Comparison of ENCODE assay signal across 11 cellular contexts in genomic region chr12:106127289-106128126, GRCh38. TPM values are rescaled to one million over a fixed set of nuclear protein-coding genes. Genes with fewer than 3 reads are reported as not detected.
DNase-seq lines count a peak whose midpoint lies in the region; ATAC-seq, FAIRE-seq and TF ChIP-seq lines count a peak whose summit lies in the region.
"Had no signal": no experiment of that assay in that cellular context is flagged by ENCODE, and none has a peak within 500 bp of the region (broad histone marks: within the 10 kb centered on the region; RNA-seq: fewer than 3 reads in every experiment).

No MANE protein-coding gene starts in this region.

- H3K4me2 ChIP-seq in K562 (ENCODE audit: insufficient read depth, low read length), result no peak overlapping the region
- no peak overlapping the region for H3K4me2 ChIP-seq in HepG2 (ENCODE audit: low read depth, low read length)

- DNase-seq in DMS 273 (lab: John Stamatoyannopoulos, UW; ENCODE audit: unreplicated experiment) (peak; percentile 11), DMS 273 treated with DMSO at 0.1 percent for 48 hours (lab: John Stamatoyannopoulos, UW) (no peak), K562 (ENCODE audit: extremely low read depth in 1 of 4, low spot score in 3 of 4) (no peak), HepG2 (ENCODE audit: low spot score) (peak; percentile 43), tibial artery (no peak), NCI-H774 (lab: John Stamatoyannopoulos, UW) (no peak)
- DNase-seq in activated naive CD4-positive, alpha-beta T cell treated with anti-CD3 and anti-CD28 coated beads, Interleukin-2, amount 50 U/mL, for 16 hours, result no peak
- DNase-seq in activated CD4-positive, alpha-beta T cell treated with anti-CD3 and anti-CD28 coated beads, Interleukin-2, amount 10 ng/mL, durations not matched to agents 7 days and 5 days, result no peak
- DNase-seq: body of pancreas, NCI-H2081 had no signal

- no peaks in the 10 kb centered on the region for H3K9me3 Mint-ChIP-seq in activated CD4-positive, alpha-beta T cell treated with anti-CD3 and anti-CD28 coated beads, Interleukin-2, amount 10 ng/mL, durations not matched to agents 7 days and 5 days

- intact Hi-C loops in K562 (cut with micrococcal nuclease) (no loop called here), HepG2 (cut with micrococcal nuclease; ENCODE audit: unreplicated experiment) (no loop called here), tibial artery (cut with DNase I; ENCODE audit: low total_unique reads) (no loop called here)

- no peak overlapping the region for H3K4me3 Mint-ChIP-seq in activated CD4-positive, alpha-beta T cell treated with anti-CD3 and anti-CD28 coated beads, Interleukin-2, amount 10 ng/mL, durations not matched to agents 7 days and 5 days

- CTCF ChIA-PET in K562 (lab: Yijun Ruan, JAX; ENCODE audit: low intra/inter-chr PET ratio), result no interaction called here
- CTCF ChIA-PET in HepG2 (lab: Yijun Ruan, JAX; ENCODE audit: low intra/inter-chr PET ratio, low total read pairs), result no interaction called here
- CTCF ChIA-PET in activated CD4-positive, alpha-beta T cell treated with anti-CD3 and anti-CD28 coated beads, Interleukin-2, amount 10 ng/mL, durations not matched to agents 7 days and 5 days (lab: Charles Lee), result interaction anchor here (1.0 kb wide), 1 partner anchor 10 kb away, joined by 3 read pairs; no protein-coding TSS in a partner anchor

- TF ChIP-seq RAD21 in K562 (CRISPR knock-in tag; conservative IDR thresholded peaks at IDR 0.05 in 1 of 2, IDR thresholded peaks at IDR 0.05 in 1 of 2) (no peak), HepG2 (CRISPR knock-in tag; IDR thresholded peaks at IDR 0.05) (no peak)

- H2AFZ ChIP-seq in K562 (ENCODE audit: low read depth, low read length), result no peak overlapping the region
- H2AFZ ChIP-seq in HepG2 (ENCODE audit: low read length), result no peak overlapping the region

- H3K79me2 ChIP-seq in K562 (ENCODE audit: control insufficient read depth, insufficient read depth, low read length), result no peaks in the 10 kb centered on the region
- no peaks in the 10 kb centered on the region for H3K79me2 ChIP-seq in HepG2 (ENCODE audit: insufficient read depth, low read length)

- H3K4me3 ChIP-seq in K562 (no peak overlapping the region), HepG2 (replicated peaks in 1 of 3; ENCODE audit: insufficient read depth in 1 of 3, low read depth in 2 of 3, low read length in 3 of 3) (no peak overlapping the region), tibial artery (no peak overlapping the region)
- H3K4me3 ChIP-seq: body of pancreas had no signal

- H3K27ac ChIP-seq in K562 (ENCODE audit: extremely low read depth, low read depth, low read length), result no peak overlapping the region
- no peak overlapping the region for H3K27ac ChIP-seq in HepG2 (ENCODE audit: extremely low read length, insufficient read depth, low read length)
- H3K27ac ChIP-seq in tibial artery, result peak overlapping the region; percentile 84 to 98
- H3K27ac ChIP-seq: 22Rv1, body of pancreas had no signal

- H3K9ac ChIP-seq in K562 (ENCODE audit: insufficient read depth in 1 of 2, low read depth in 2 of 2, low read length in 2 of 2) (no peak overlapping the region), HepG2 (ENCODE audit: insufficient read depth, low read depth, low read length) (no peak overlapping the region)

- no peaks in the 10 kb centered on the region for H3K9me3 ChIP-seq in K562 (replicated peaks; ENCODE audit: control insufficient read depth, insufficient read depth, low read depth, low read length)
- no peaks in the 10 kb centered on the region for H3K9me3 ChIP-seq in HepG2 (ENCODE audit: low read length)
- H3K9me3 ChIP-seq in tibial artery, result no peaks in the 10 kb centered on the region
- H3K9me3 ChIP-seq: body of pancreas had no signal

- peaks cover 9% of the 10 kb centered on the region for H3K27me3 Mint-ChIP-seq in activated CD4-positive, alpha-beta T cell treated with anti-CD3 and anti-CD28 coated beads, Interleukin-2, amount 10 ng/mL, durations not matched to agents 7 days and 5 days

- TF ChIP-seq POLR2A in K562 (conservative IDR thresholded peaks at IDR 0.05), result no peak
- no peak for TF ChIP-seq POLR2A in HepG2 (IDR thresholded peaks at IDR 0.05; ENCODE audit: insufficient read depth in 1 of 2, low read depth in 2 of 2, low read length in 2 of 2)

- no peaks in the 10 kb centered on the region for H3K4me1 ChIP-seq in K562 (replicated peaks in 1 of 2; ENCODE audit: control insufficient read depth in 2 of 2, insufficient read depth in 2 of 2, low read length in 2 of 2)
- peaks cover 80% of the 10 kb centered on the region for H3K4me1 ChIP-seq in HepG2 (ENCODE audit: insufficient read depth, low read length)
- H3K4me1 ChIP-seq in tibial artery, result peaks cover 5 to 100% (median 76%) of the 10 kb centered on the region in 4 donors

- H4K20me1 ChIP-seq in K562 (replicated peaks; ENCODE audit: control insufficient read depth, insufficient read depth, low read length) (no peaks in the 10 kb centered on the region), HepG2 (ENCODE audit: insufficient read depth, low read length) (no peaks in the 10 kb centered on the region)

- no peaks in the 10 kb centered on the region for H3K36me3 ChIP-seq in K562 (ENCODE audit: control insufficient read depth, insufficient read depth, low read length)
- H3K36me3 ChIP-seq in HepG2 (replicated peaks in 1 of 2; ENCODE audit: control insufficient read depth in 1 of 2, insufficient read depth in 2 of 2, low read length in 2 of 2), result no peaks in the 10 kb centered on the region
- no peaks in the 10 kb centered on the region for H3K36me3 ChIP-seq in tibial artery

- BruUV-seq in K562 (replicated peaks; lab: Mats Ljungman, UMichigan) (no TSS peak), HepG2 (replicated peaks; lab: Mats Ljungman, UMichigan) (no TSS peak)

- ATAC-seq in K562 (0 out of 3 replicates have a peak, but pooled peaks have one; percentile 35), HepG2 (peak; percentile 17; the same call in 2 of the 3 replicates)
- ATAC-seq: body of pancreas had no signal

- peaks cover 8 to 18% of the 10 kb centered on the region in 2 experiments; a peak in 3 of 5 replicates for H3K27me3 ChIP-seq in K562 (ENCODE audit: control insufficient read depth in 2 of 2, insufficient read depth in 2 of 2, low read length in 2 of 2)
- no peaks in the 10 kb centered on the region for H3K27me3 ChIP-seq in HepG2 (ENCODE audit: control insufficient read depth in 1 of 2, insufficient read depth in 2 of 2, low read length in 2 of 2)
- H3K27me3 ChIP-seq in tibial artery, result no peaks in the 10 kb centered on the region
- H3K27me3 ChIP-seq: body of pancreas had no signal

- H3K4me1 Mint-ChIP-seq in activated CD4-positive, alpha-beta T cell treated with anti-CD3 and anti-CD28 coated beads, Interleukin-2, amount 10 ng/mL, durations not matched to agents 7 days and 5 days, result no peaks in the 10 kb centered on the region

- H3K36me3 Mint-ChIP-seq in activated CD4-positive, alpha-beta T cell treated with anti-CD3 and anti-CD28 coated beads, Interleukin-2, amount 10 ng/mL, durations not matched to agents 7 days and 5 days (ENCODE audit: low read depth), result no peaks in the 10 kb centered on the region

- no peak for TF ChIP-seq EP300 in K562 (IDR thresholded peaks at IDR 0.05; ENCODE audit: low read length)
- no peak for TF ChIP-seq EP300 in HepG2 (IDR thresholded peaks at IDR 0.05; ENCODE audit: low read depth in 2 of 2, low read length in 2 of 2)
- no peak for TF ChIP-seq EP300 in HepG2 (CRISPR knock-in tag; IDR thresholded peaks at IDR 0.05; ENCODE audit: borderline replicate concordance)

- no peak overlapping the region for H3K27ac Mint-ChIP-seq in activated CD4-positive, alpha-beta T cell treated with anti-CD3 and anti-CD28 coated beads, Interleukin-2, amount 10 ng/mL, durations not matched to agents 7 days and 5 days

- TF ChIP-seq CTCF in K562 (IDR thresholded peaks at IDR 0.05 in 2 of 3, conservative IDR thresholded peaks at IDR 0.05 in 1 of 3; ENCODE audit: insufficient read depth in 2 of 3, low read depth in 1 of 3, low read length in 3 of 3) (no peak), HepG2 (CRISPR knock-in tag; IDR thresholded peaks at IDR 0.05) (no peak), tibial artery (IDR thresholded peaks at IDR 0.05) (peak in 1 of 2 experiments; percentile 18)

- H3K9me1 ChIP-seq in K562 (ENCODE audit: control insufficient read depth, insufficient read depth, low read length), result no peaks in the 10 kb centered on the region

- no peak for FAIRE-seq in K562 (lab: Jason Lieb, UNC)
- peak; percentile 39 for FAIRE-seq in HepG2 (lab: Jason Lieb, UNC)

- in situ Hi-C loops in K562 (cut with MboI), result no loop called here
- in situ Hi-C loops in HepG2 (cut with HindIII; ENCODE audit: extremely low pct_ligation_motif_present, low pct_unique_long_range_greater_than_20kb), result no loop called here

- POLR2A ChIA-PET in K562 (lab: Yijun Ruan, JAX) (no interaction called here), HepG2 (lab: Yijun Ruan, JAX) (interaction anchor here (1.0 to 1.2 kb wide), 2 partner anchors 10 to 20 kb away, joined by 3 read pairs; no protein-coding TSS in a partner anchor)
- POLR2A ChIA-PET in activated CD4-positive, alpha-beta T cell treated with anti-CD3 and anti-CD28 coated beads, Interleukin-2, amount 10 ng/mL, durations not matched to agents 7 days and 5 days (lab: Charles Lee), result no interaction called here

- WGBS in K562 (ENCODE audit: insufficient coverage, low coverage, missing lambda C conversion rate), result 0% methylated on average over 11 of the region's 11 CpGs
- WGBS in HepG2 (ENCODE audit: low lambda C conversion rate), result 82% methylated on average over 11 of the region's 11 CpGs

RNA-seq across cellular contexts. Expression of gene NUAK1, which starts 11.2 kb away (rescaled TPM):
- not detected in 2 replicates for total RNA-seq in K562 (2011; cell fraction: chromatin; rRNA removed; ENCODE audit: low replicate concordance)
- total RNA-seq in K562 (2011; cell fraction: nucleolus; rRNA removed), result not detected in 2 replicates
- total RNA-seq in K562 (2011; cell fraction: nucleoplasm; rRNA removed), result not detected in 2 replicates
- total RNA-seq in K562 (2014; rRNA removed) (not detected in 2 replicates), K562 (2014; rRNA removed; fragmentation: Illumina TruSeq; extraction: Trizol) (not detected in 2 replicates), K562 (2015; rRNA removed; fragmentation: Illumina TruSeq; extraction: Trizol) (not detected in 2 replicates), K562 (2021) (0.02 TPM in 2 replicates), HepG2 (2016; rRNA removed; fragmentation: Illumina TruSeq; extraction: Trizol) (1.9 and 2.0 TPM in 2 replicates)
- polyA plus RNA-seq in K562 (2011; rRNA removed) (not detected in 2 replicates), K562 (2014; fragmentation: Illumina TruSeq; extraction: Trizol) (not detected in 2 replicates), K562 (2014; fragmentation: Nextera tagmentation; extraction: Ambion mirVana) (not detected), K562 (2014; rRNA removed) (not detected in 2 replicates), HepG2 (2011; rRNA removed) (0.74 and 1.7 TPM in 2 replicates)
- 0.22 TPM in 1 of 2 replicates, not detected in the other for polyA plus RNA-seq in K562 (2011; cell fraction: cytosol; rRNA removed)
- not detected in 2 replicates for polyA plus RNA-seq in K562 (2011; cell fraction: nucleus; rRNA removed)
- not detected in 2 replicates for polyA plus RNA-seq in K562 (2012)
- not detected in 2 replicates for polyA minus RNA-seq in K562 (2011; rRNA and poly(A)+ RNA removed)
- not detected in 2 replicates for polyA minus RNA-seq in K562 (2011; cell fraction: cytosol; rRNA and poly(A)+ RNA removed)
- not detected in 2 replicates for polyA minus RNA-seq in K562 (2011; cell fraction: nucleus; rRNA and poly(A)+ RNA removed)
- total RNA-seq in HepG2 (2016; cell fraction: cytosol; rRNA removed; fragmentation: Illumina TruSeq; extraction: Trizol; ENCODE audit: low read depth), result 0.20 and 1.1 TPM in 2 replicates
- total RNA-seq in HepG2 (2016; cell fraction: insoluble cytoplasmic fraction; rRNA removed; fragmentation: Illumina TruSeq; extraction: Trizol), result 1.7 and 2.1 TPM in 2 replicates
- total RNA-seq in HepG2 (2016; cell fraction: membrane; rRNA removed; fragmentation: Illumina TruSeq; extraction: Trizol), result 1.1 and 1.8 TPM in 2 replicates
- 1.8 and 1.9 TPM in 2 replicates for total RNA-seq in HepG2 (2016; cell fraction: nucleus; rRNA removed; fragmentation: Illumina TruSeq; extraction: Trizol)
- polyA plus RNA-seq in HepG2 (2011; cell fraction: cytosol; rRNA removed), result 0.79 and 1.2 TPM in 2 replicates
- polyA plus RNA-seq in HepG2 (2011; cell fraction: nucleus; rRNA removed), result 0.69 and 1.3 TPM in 2 replicates
- polyA plus RNA-seq in HepG2 (2012), result 0.40 and 1.4 TPM in 2 replicates
- 0.08 and 0.11 TPM in 2 replicates for polyA plus RNA-seq in HepG2 (2016; cell fraction: cytosol; fragmentation: Illumina TruSeq; extraction: Trizol; ENCODE audit: low read depth)
- polyA plus RNA-seq in HepG2 (2016; cell fraction: insoluble cytoplasmic fraction; fragmentation: Illumina TruSeq; extraction: Trizol; ENCODE audit: low read depth), result 1.7 TPM in 2 replicates
- polyA plus RNA-seq in HepG2 (2016; cell fraction: membrane; fragmentation: Illumina TruSeq; extraction: Trizol; ENCODE audit: low read depth), result 0.32 and 0.37 TPM in 2 replicates
- polyA plus RNA-seq in HepG2 (2016; cell fraction: nucleus; fragmentation: Illumina TruSeq; extraction: Trizol; ENCODE audit: insufficient read depth, low read depth), result 1.9 TPM in 2 replicates
- 2.5 and 4.9 TPM in 2 replicates for polyA minus RNA-seq in HepG2 (2011; rRNA and poly(A)+ RNA removed; ENCODE audit: low replicate concordance)
- 0.89 and 1.6 TPM in 2 replicates for polyA minus RNA-seq in HepG2 (2011; cell fraction: cytosol; rRNA and poly(A)+ RNA removed)
- 1.6 and 2.3 TPM in 2 replicates for polyA minus RNA-seq in HepG2 (2011; cell fraction: nucleus; rRNA and poly(A)+ RNA removed)
- not detected for total RNA-seq in activated CD4-positive, alpha-beta T cell treated with anti-CD3 and anti-CD28 coated beads, Interleukin-2, amount 10 ng/mL, durations not matched to agents 7 days and 5 days

Comparison
In these comparisons a context has a peak if more than half of its experiments do, and no peak if none do; other contexts are left out.
1. DNase-seq: peak in DMS 273 (single experiment) and HepG2 (single experiment); none in DMS 273 treated with DMSO at 0.1 percent for 48 hours (single experiment), K562 (0 of 4), tibial artery (0 of 2), activated naive CD4-positive, alpha-beta T cell treated with anti-CD3 and anti-CD28 coated beads, Interleukin-2, amount 50 U/mL, for 16 hours (single experiment), activated CD4-positive, alpha-beta T cell treated with anti-CD3 and anti-CD28 coated beads, Interleukin-2, amount 10 ng/mL, durations not matched to agents 7 days and 5 days (single experiment) and NCI-H774 (single experiment).
2. H3K27ac ChIP-seq: peak in tibial artery (2 of 2); none in K562 (single experiment) and HepG2 (single experiment).